In the genomic region with DNA sequence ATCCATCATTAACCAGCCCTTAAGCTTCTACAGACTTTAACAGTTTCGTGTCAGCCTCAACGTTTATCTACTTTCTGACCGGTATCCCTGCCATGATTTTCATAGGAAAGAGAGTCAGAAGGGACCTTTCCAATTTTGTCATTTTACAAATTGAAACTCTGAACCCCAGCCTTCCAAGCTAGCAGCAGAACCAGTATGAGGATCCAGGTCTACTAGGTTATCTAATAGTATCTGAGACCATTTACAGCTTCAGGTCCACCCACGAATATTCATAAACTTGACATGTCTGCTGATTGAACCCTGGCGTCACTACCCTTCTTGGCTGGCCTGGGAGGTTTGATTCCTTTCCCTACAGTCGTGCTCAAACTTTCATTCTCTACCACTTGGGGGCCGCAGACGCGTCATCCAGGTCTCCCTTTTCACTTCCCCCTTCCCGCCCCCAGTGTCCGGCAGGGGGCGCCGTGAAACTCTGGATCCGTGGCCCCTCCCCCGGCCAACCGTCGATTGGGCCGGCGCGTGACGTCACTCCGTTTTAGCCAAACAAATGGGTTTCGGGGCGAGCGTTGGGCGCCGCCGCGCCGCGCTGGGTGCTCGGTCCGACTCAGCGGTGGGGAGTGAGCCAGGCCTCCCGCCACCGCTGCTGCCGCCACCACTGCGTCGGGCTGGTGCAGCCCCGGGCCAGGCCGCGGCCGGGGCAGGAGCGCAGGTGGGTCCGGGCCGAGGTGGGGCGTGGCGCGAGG, we compare ENCODE assay signal across 8 cellular contexts. TPM values are rescaled to one million over a fixed set of nuclear protein-coding genes. Genes with fewer than 3 reads are reported as not detected.
DNase-seq lines count a peak whose midpoint lies in the region; ATAC-seq and TF ChIP-seq lines count a peak whose summit lies in the region.

A gene with protein sequence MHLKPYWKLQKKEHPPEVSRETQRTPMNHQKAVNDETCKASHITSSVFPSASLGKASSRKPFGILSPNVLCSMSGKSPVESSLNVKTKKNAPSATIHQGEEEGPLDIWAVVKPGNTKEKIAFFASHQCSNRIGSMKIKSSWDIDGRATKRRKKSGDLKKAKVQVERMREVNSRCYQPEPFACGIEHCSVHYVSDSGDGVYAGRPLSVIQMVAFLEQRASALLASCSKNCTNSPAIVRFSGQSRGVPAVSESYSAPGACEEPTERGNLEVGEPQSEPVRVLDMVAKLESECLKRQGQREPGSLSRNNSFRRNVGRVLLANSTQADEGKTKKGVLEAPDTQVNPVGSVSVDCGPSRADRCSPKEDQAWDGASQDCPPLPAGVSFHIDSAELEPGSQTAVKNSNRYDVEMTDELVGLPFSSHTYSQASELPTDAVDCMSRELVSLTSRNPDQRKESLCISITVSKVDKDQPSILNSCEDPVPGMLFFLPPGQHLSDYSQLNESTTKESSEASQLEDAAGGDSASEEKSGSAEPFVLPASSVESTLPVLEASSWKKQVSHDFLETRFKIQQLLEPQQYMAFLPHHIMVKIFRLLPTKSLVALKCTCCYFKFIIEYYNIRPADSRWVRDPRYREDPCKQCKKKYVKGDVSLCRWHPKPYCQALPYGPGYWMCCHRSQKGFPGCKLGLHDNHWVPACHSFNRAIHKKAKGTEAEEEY (plus strand): TSS at position 590 of the 740 bp plus-strand sequence. CDS start 78,970 bp downstream, outside the sequence.

- H3K27ac ChIP-seq in osteoblast (ENCODE audit: low read depth, low read length), result peak within 1 kb of the TSS; percentile 90
- peak within 1 kb of the TSS; percentile 93 for H3K27ac ChIP-seq in thymus (ENCODE audit: low read depth)

- no peaks in the 10 kb centered on the region for H3K27me3 ChIP-seq in osteoblast (ENCODE audit: insufficient read depth, low read length)
- no peaks in the 10 kb centered on the region for H3K27me3 ChIP-seq in thymus (ENCODE audit: control insufficient read depth, insufficient read depth)

- peaks cover 40% of the 10 kb centered on the region for H3K4me1 Mint-ChIP-seq in activated naive CD8-positive, alpha-beta T cell (ENCODE audit: low read depth)

- peaks cover 23% of the 10 kb centered on the region for H4K20me1 ChIP-seq in osteoblast (ENCODE audit: insufficient read depth, low read length)

- peak within 1 kb of the TSS; percentile 91 for H3K4me2 ChIP-seq in osteoblast (ENCODE audit: insufficient read depth, low read length)

- WGBS in thymus, result 3% methylated on average over 49 of the region's 49 CpGs

- H2AFZ ChIP-seq in osteoblast (ENCODE audit: low read length), result peak within 1 kb of the TSS; percentile 95

- DNase-seq in GM10266 (ENCODE audit: extremely low spot score), result peak; percentile 97
- DNase-seq in NCI-H1092 (lab: John Stamatoyannopoulos, UW), result peak; percentile 99
- DNase-seq in SKM-1 (lab: John Stamatoyannopoulos, UW; ENCODE audit: unreplicated experiment), result peak; percentile 74
- DNase-seq in glomerular visceral epithelial cell (ENCODE audit: extremely low spot score), result peak; percentile 98
- DNase-seq in osteoblast (ENCODE audit: insufficient read length, low spot score, missing footprints), result peak; percentile 99

- peaks cover 44% of the 10 kb centered on the region for H3K79me2 ChIP-seq in osteoblast (ENCODE audit: insufficient read depth, low read length)

- H3K9me3 ChIP-seq in osteoblast (ENCODE audit: low read depth, low read length), result no peaks in the 10 kb centered on the region
- H3K9me3 ChIP-seq in thymus (ENCODE audit: control insufficient read depth), result no peaks in the 10 kb centered on the region

- no peaks in the 10 kb centered on the region for H3K36me3 ChIP-seq in osteoblast (ENCODE audit: insufficient read depth, low read length)
- no peaks in the 10 kb centered on the region for H3K36me3 ChIP-seq in thymus (ENCODE audit: control insufficient read depth, insufficient read depth)

- H3K4me3 ChIP-seq in osteoblast (ENCODE audit: insufficient read depth, low read length), result peak within 1 kb of the TSS; percentile 96
- H3K4me3 ChIP-seq in thymus (ENCODE audit: low read length), result peak within 1 kb of the TSS; percentile 98

- H3K9me3 Mint-ChIP-seq in activated naive CD8-positive, alpha-beta T cell (ENCODE audit: low read depth), result no peaks in the 10 kb centered on the region

- peak within 1 kb of the TSS; percentile 90 for H3K4me3 Mint-ChIP-seq in activated naive CD8-positive, alpha-beta T cell

- H3K27me3 Mint-ChIP-seq in activated naive CD8-positive, alpha-beta T cell, result no peaks in the 10 kb centered on the region

- TF ChIP-seq CTCF in GM10266 (IDR thresholded peaks at IDR 0.05; ENCODE audit: control insufficient read depth, insufficient read depth, low read depth, missing control alignments), result peak; percentile 93
- TF ChIP-seq CTCF in osteoblast (IDR thresholded peaks at IDR 0.05; ENCODE audit: extremely low read depth, low read depth, low read length), result peak; percentile 99

- H3K27ac Mint-ChIP-seq in activated naive CD8-positive, alpha-beta T cell, result peak within 1 kb of the TSS; percentile 85

- no peaks in the 10 kb centered on the region for H3K36me3 Mint-ChIP-seq in activated naive CD8-positive, alpha-beta T cell

- ATAC-seq in HG02588 (IDR thresholded peaks at IDR 0.05; ENCODE audit: unreplicated experiment), result peak; percentile 86

- H3K4me1 ChIP-seq in osteoblast (ENCODE audit: insufficient read depth, low read length), result peaks cover 18% of the 10 kb centered on the region
- peaks cover 8% of the 10 kb centered on the region for H3K4me1 ChIP-seq in thymus (ENCODE audit: control insufficient read depth, insufficient read depth, low read length)

RNA-seq across cellular contexts. Expression of the gene that starts here (rescaled TPM):
- total RNA-seq in osteoblast, result 24.2 and 24.6 TPM in 2 replicates
- polyA plus RNA-seq in thymus, result 15.8 TPM

Comparison
In these comparisons a context has a peak if more than half of its experiments do, and no peak if none do; other contexts are left out.
1. Peak in every context shown above with its lines: DNase-seq, ATAC-seq, H3K4me3 ChIP-seq and H3K27ac ChIP-seq.